In the genomic region with DNA sequence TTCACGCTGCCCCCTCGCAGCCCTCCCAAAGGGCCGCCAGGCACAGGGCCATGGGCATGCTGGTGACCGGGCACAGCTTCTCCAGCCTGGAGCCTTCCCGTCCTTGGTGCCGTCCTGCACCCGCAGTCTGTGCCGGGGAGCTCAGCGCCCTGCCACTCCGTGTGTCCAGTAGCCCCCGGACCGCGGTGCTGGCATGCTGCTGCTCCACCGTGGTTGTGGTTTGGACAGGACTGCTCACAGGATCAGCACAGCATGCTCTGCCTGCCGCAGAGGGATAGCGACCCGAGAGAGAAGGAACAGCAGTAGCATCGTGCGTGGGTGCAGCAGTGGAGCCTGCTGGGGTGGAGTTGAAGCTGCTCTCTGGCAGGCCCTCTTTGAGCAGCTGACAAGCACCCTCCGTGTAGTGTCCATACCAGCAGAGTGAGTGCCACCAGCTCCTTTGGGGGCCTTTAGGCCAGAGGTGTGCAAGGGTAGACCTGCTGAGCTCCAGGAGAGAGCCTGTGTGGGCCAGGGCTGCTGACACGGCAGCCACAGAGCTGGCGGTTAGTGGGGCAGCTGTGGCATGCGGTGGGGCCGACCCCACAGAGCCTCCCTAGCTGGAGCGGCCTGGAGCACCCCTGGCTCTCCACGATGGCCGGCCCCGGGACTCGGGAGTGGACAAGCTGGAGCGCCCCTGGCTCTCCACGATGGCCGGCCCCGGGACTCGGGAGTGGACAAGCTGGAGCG, we compare ENCODE assay signal across 1 cellular context.
A peak's percentile ranks its signal among the peaks of the same experiment; 100 is the strongest.
TF ChIP-seq lines count a peak whose summit lies in the region.

No MANE protein-coding gene starts in this region.

TF ChIP-seq in GM12878, 131 proteins besides CTCF, POLR2A, EP300 and RAD21:
- TF ChIP-seq GATAD2B (conservative IDR thresholded peaks at IDR 0.05; ENCODE audit: low read depth): peak; percentile 82
- TF ChIP-seq SREBF2 (IDR thresholded peaks at IDR 0.05; ENCODE audit: low read length): no peak
- TF ChIP-seq IRF3 (IDR thresholded peaks at IDR 0.05): no peak
- TF ChIP-seq IKZF1 (conservative IDR thresholded peaks at IDR 0.05): peak; percentile 60
